2 cellular contexts compared by ENCODE assay signal in genomic region chr22:46369716-46370583, GRCh38.
TF ChIP-seq lines count a peak whose summit lies in the region.

No MANE protein-coding gene starts in this region.

TF ChIP-seq in IMR-90, 13 proteins besides CTCF, POLR2A, EP300 and RAD21:
- TF ChIP-seq CEBPB (IDR thresholded peaks at IDR 0.05; ENCODE audit: low read depth, low read length) (no peak), MXI1 (IDR thresholded peaks at IDR 0.05; ENCODE audit: borderline replicate concordance, low read depth, low read length) (no peak), MAFK (IDR thresholded peaks at IDR 0.05; ENCODE audit: low read depth, low read length) (no peak), FOS (IDR thresholded peaks at IDR 0.05; ENCODE audit: low read depth, low read length) (no peak), CHD1 (IDR thresholded peaks at IDR 0.05; ENCODE audit: low read depth, low read length) (no peak), USF2 (IDR thresholded peaks at IDR 0.05; ENCODE audit: low read depth, low read length) (no peak), ELK1 (IDR thresholded peaks at IDR 0.05; ENCODE audit: borderline replicate concordance, low read depth, low read length) (no peak), NFE2L2 (IDR thresholded peaks at IDR 0.05; ENCODE audit: low read depth, low read length) (no peak), MAZ (IDR thresholded peaks at IDR 0.05; ENCODE audit: borderline replicate concordance, low read depth, low read length) (no peak), BHLHE40 (IDR thresholded peaks at IDR 0.05; ENCODE audit: low read depth, low read length) (no peak)
TF ChIP-seq in IMR-90: peak in this region for 0.

TF ChIP-seq in H1, 55 proteins besides CTCF, POLR2A, EP300 and RAD21:
- no peak for TF ChIP-seq NRF1 (IDR thresholded peaks at IDR 0.05; ENCODE audit: low read depth, low read length)
- TF ChIP-seq EZH2 (IDR thresholded peaks at IDR 0.05; ENCODE audit: low read depth, low read length, severe bottlenecking) = no peak
- TF ChIP-seq RBBP5 (IDR thresholded peaks at IDR 0.05; ENCODE audit: borderline replicate concordance, low read depth, low read length) = no peak
- TF ChIP-seq TAF1 (IDR thresholded peaks at IDR 0.05; ENCODE audit: low read depth, low read length) = no peak
- no peak for TF ChIP-seq SAP30 (IDR thresholded peaks at IDR 0.05; ENCODE audit: insufficient read depth, insufficient replicate concordance, low read length)
- no peak for TF ChIP-seq RFX5 (IDR thresholded peaks at IDR 0.05; ENCODE audit: borderline replicate concordance, low read depth, low read length)
- TF ChIP-seq TCF12 (IDR thresholded peaks at IDR 0.05; ENCODE audit: low read depth, low read length) = no peak
- TF ChIP-seq GTF2F1 (IDR thresholded peaks at IDR 0.05; ENCODE audit: borderline replicate concordance, low read depth, low read length) = no peak
- no peak for TF ChIP-seq CEBPB (IDR thresholded peaks at IDR 0.05; ENCODE audit: low read depth, low read length)
- TF ChIP-seq GABPA (IDR thresholded peaks at IDR 0.05; ENCODE audit: borderline replicate concordance, insufficient read depth, low read length) = no peak
- no peak for TF ChIP-seq EGR1 (IDR thresholded peaks at IDR 0.05; ENCODE audit: borderline replicate concordance, low read depth, low read length)
